In genomic region chr6:30780642-30780920, GRCh38 we compare ENCODE assay signal across 13 cellular contexts. TPM values are rescaled to one million over a fixed set of nuclear protein-coding genes. Genes with fewer than 3 reads are reported as not detected.
DNase-seq lines count a peak whose midpoint lies in the region; ATAC-seq and TF ChIP-seq lines count a peak whose summit lies in the region.
"Had no signal": no experiment of that assay in that cellular context is flagged by ENCODE, and none has a peak within 500 bp of the region (broad histone marks: within the 10 kb centered on the region; RNA-seq: fewer than 3 reads in every experiment).

No MANE protein-coding gene starts in this region.

- peaks cover 65% of the 10 kb centered on the region for H3K4me1 Mint-ChIP-seq in activated CD4-positive, alpha-beta T cell treated with anti-CD3 and anti-CD28 coated beads for 36 hours
- peaks cover 64% of the 10 kb centered on the region for H3K4me1 Mint-ChIP-seq in CD4-positive, alpha-beta T cell (ENCODE audit: low read depth)

- no peaks in the 10 kb centered on the region for H3K27me3 ChIP-seq in right lobe of liver
- no peaks in the 10 kb centered on the region for H3K27me3 ChIP-seq in subcutaneous abdominal adipose tissue (ENCODE audit: control insufficient read depth in 5 of 5, insufficient read depth in 4 of 5, low read length in 5 of 5)
- H3K27me3 ChIP-seq in CD4-positive, alpha-beta T cell (ENCODE audit: control insufficient read depth, insufficient read depth, low read length), result no peaks in the 10 kb centered on the region
- H3K27me3 ChIP-seq: suprapubic skin had no signal

- H3K27me3 Mint-ChIP-seq in activated CD4-positive, alpha-beta T cell treated with anti-CD3 and anti-CD28 coated beads for 36 hours, result no peaks in the 10 kb centered on the region
- H3K27me3 Mint-ChIP-seq in CD4-positive, alpha-beta T cell, result no peaks in the 10 kb centered on the region
- H3K27me3 Mint-ChIP-seq: effector memory CD8-positive, alpha-beta T cell had no signal

- no peak overlapping the region for H3K4me3 Mint-ChIP-seq in activated CD4-positive, alpha-beta T cell treated with anti-CD3 and anti-CD28 coated beads for 36 hours
- no peak overlapping the region for H3K4me3 Mint-ChIP-seq in CD4-positive, alpha-beta T cell
- H3K4me3 Mint-ChIP-seq: effector memory CD8-positive, alpha-beta T cell had no signal

- CTCF ChIA-PET in activated CD4-positive, alpha-beta T cell treated with anti-CD3 and anti-CD28 coated beads for 36 hours (lab: Charles Lee), result interaction anchor here (0.6 to 1.8 kb wide), 3 partner anchors 8 to 44 kb away, joined by 4 to 12 read pairs (median 4); no protein-coding TSS in a partner anchor
- CTCF ChIA-PET in CD4-positive, alpha-beta T cell (lab: Charles Lee), result no interaction called here

- no peak overlapping the region for H3K9ac ChIP-seq in subcutaneous abdominal adipose tissue (ENCODE audit: low read length in 5 of 5)

- peaks cover 2% of the 10 kb centered on the region for H3K36me3 Mint-ChIP-seq in activated CD4-positive, alpha-beta T cell treated with anti-CD3 and anti-CD28 coated beads for 36 hours (ENCODE audit: low read depth)
- H3K36me3 Mint-ChIP-seq in CD4-positive, alpha-beta T cell (ENCODE audit: low read depth), result no peaks in the 10 kb centered on the region

- H3K4me1 ChIP-seq in right lobe of liver (peaks cover 2 to 32% (median 7%) of the 10 kb centered on the region in 4 donors), subcutaneous abdominal adipose tissue (ENCODE audit: control insufficient read depth in 5 of 5, insufficient read depth in 5 of 5, low read length in 5 of 5) (peaks cover 14 to 51% (median 45%) of the 10 kb centered on the region in 5 donors)

- H3K36me3 ChIP-seq in right lobe of liver, result no peaks in the 10 kb centered on the region
- no peaks in the 10 kb centered on the region for H3K36me3 ChIP-seq in subcutaneous abdominal adipose tissue (ENCODE audit: control insufficient read depth in 5 of 5, insufficient read depth in 5 of 5, low read length in 5 of 5)
- H3K36me3 ChIP-seq: suprapubic skin had no signal

- H3K9me3 ChIP-seq in right lobe of liver (no peaks in the 10 kb centered on the region), subcutaneous abdominal adipose tissue (ENCODE audit: control insufficient read depth in 5 of 5, low read length in 5 of 5) (no peaks in the 10 kb centered on the region)
- H3K9me3 ChIP-seq in CD4-positive, alpha-beta T cell (ENCODE audit: control insufficient read depth, low read length), result no peaks in the 10 kb centered on the region
- H3K9me3 ChIP-seq: suprapubic skin had no signal

- no peak for TF ChIP-seq POLR2A in right lobe of liver (IDR thresholded peaks at IDR 0.05)

- H3K27ac ChIP-seq in angular gyrus (ENCODE audit: low read depth, low read length), result peak overlapping the region; percentile 90
- H3K27ac ChIP-seq in right lobe of liver, result peak overlapping the region in 2 of 3 donors; percentile 53 to 89
- H3K27ac ChIP-seq in subcutaneous abdominal adipose tissue (ENCODE audit: low read depth, low read length), result peak overlapping the region; percentile 85
- no peak overlapping the region for H3K27ac ChIP-seq in CD4-positive, alpha-beta T cell (ENCODE audit: low read depth, low read length)

- H3K4me3 ChIP-seq in right lobe of liver (no peak overlapping the region), subcutaneous abdominal adipose tissue (ENCODE audit: low read depth in 1 of 5, low read length in 5 of 5) (no peak overlapping the region)
- H3K4me3 ChIP-seq: suprapubic skin had no signal

- 100% methylated on average over 1 of the region's 1 CpG for WGBS in right lobe of liver (ENCODE audit: insufficient coverage, low coverage, low lambda C conversion rate, missing lambda C conversion rate)

- peak overlapping the region; percentile 90 for H3K27ac Mint-ChIP-seq in activated CD4-positive, alpha-beta T cell treated with anti-CD3 and anti-CD28 coated beads for 36 hours
- H3K27ac Mint-ChIP-seq in CD4-positive, alpha-beta T cell, result no peak overlapping the region
- H3K27ac Mint-ChIP-seq: effector memory CD8-positive, alpha-beta T cell had no signal

- no peak for DNase-seq in activated CD4-positive, alpha-beta T cell treated with anti-CD3 and anti-CD28 coated beads for 36 hours
- DNase-seq in activated CD4-positive, alpha-beta T cell treated with anti-CD3 and anti-CD28 coated beads, Interleukin-2, amount 50 U/mL, for 48 hours, result no peak
- DNase-seq in right lobe of liver, result no peak
- no peak for DNase-seq in OCI-M2 (lab: John Stamatoyannopoulos, UW; ENCODE audit: unreplicated experiment)
- DNase-seq in CD4-positive, alpha-beta T cell, result no peak
- DNase-seq in NCI-H2081 treated with DMSO at 0.1 percent for 48 hours (lab: John Stamatoyannopoulos, UW), result no peak
- DNase-seq: 8988T; effector memory CD8-positive, alpha-beta T cell; NCI-H510A had no signal

- ATAC-seq in activated CD4-positive, alpha-beta T cell treated with anti-CD3 and anti-CD28 coated beads for 36 hours, result no peak
- ATAC-seq in right lobe of liver, result no peak
- ATAC-seq in CD4-positive, alpha-beta T cell (ENCODE audit: poor library complexity), result no peak
- ATAC-seq: effector memory CD8-positive, alpha-beta T cell; left lobe of liver had no signal

- POLR2A ChIA-PET in activated CD4-positive, alpha-beta T cell treated with anti-CD3 and anti-CD28 coated beads for 36 hours (lab: Charles Lee), result no interaction called here
- POLR2A ChIA-PET in CD4-positive, alpha-beta T cell (lab: Charles Lee), result interaction anchor here (1.7 kb wide), 1 partner anchor 13 kb away, joined by 12 read pairs; no protein-coding TSS in a partner anchor

- peaks cover 2% of the 10 kb centered on the region for H3K9me3 Mint-ChIP-seq in activated CD4-positive, alpha-beta T cell treated with anti-CD3 and anti-CD28 coated beads for 36 hours (ENCODE audit: low read depth)
- no peaks in the 10 kb centered on the region for H3K9me3 Mint-ChIP-seq in CD4-positive, alpha-beta T cell
- H3K9me3 Mint-ChIP-seq: effector memory CD8-positive, alpha-beta T cell had no signal

- intact Hi-C loops in activated CD4-positive, alpha-beta T cell treated with anti-CD3 and anti-CD28 coated beads for 36 hours (cut with DNase I, micrococcal nuclease), result no loop called here
- intact Hi-C loops in right lobe of liver (cut with DNase I), result no loop called here
- intact Hi-C loops in CD4-positive, alpha-beta T cell (cut with DNase I, micrococcal nuclease), result no loop called here

- no peak for TF ChIP-seq CTCF in right lobe of liver (IDR thresholded peaks at IDR 0.05)
- TF ChIP-seq CTCF in CD4-positive, alpha-beta T cell (IDR thresholded peaks at IDR 0.05), result no peak

RNA-seq across cellular contexts. Expression of gene IER3, which starts 36.2 kb away (rescaled TPM):
- total RNA-seq in activated CD4-positive, alpha-beta T cell treated with anti-CD3 and anti-CD28 coated beads for 36 hours, result 100 to 1,000 TPM; 196 to 221 TPM
- total RNA-seq in right lobe of liver, result 10 to 100 TPM in 3 of 6 experiments, 1 to 10 TPM in 3; 2.8 to 72.3 (median 24.5) TPM
- 1 to 10 TPM; 5.7 to 5.8 TPM for total RNA-seq in CD4-positive, alpha-beta T cell

RNA-seq across cellular contexts. Expression of gene FLOT1, which starts 38.1 kb away (rescaled TPM):
- 100 to 1,000 TPM; 155 to 188 TPM for total RNA-seq in activated CD4-positive, alpha-beta T cell treated with anti-CD3 and anti-CD28 coated beads for 36 hours
- 10 to 100 TPM; 37.1 to 92.2 (median 73.5) TPM for total RNA-seq in right lobe of liver
- 10 to 100 TPM; 31.6 TPM for total RNA-seq in CD4-positive, alpha-beta T cell
